8 cellular contexts compared by ENCODE assay signal in genomic region chr18:12703096-12703567, GRCh38. TPM values are rescaled to one million over a fixed set of nuclear protein-coding genes. Genes with fewer than 3 reads are reported as not detected.
DNase-seq lines count a peak whose midpoint lies in the region; ATAC-seq and TF ChIP-seq lines count a peak whose summit lies in the region.

No MANE protein-coding gene starts in this region.

- peak overlapping the region; percentile 75 for H4K91ac ChIP-seq in IMR-90 (ENCODE audit: insufficient read depth, low read depth, low read length)

- peaks cover 21 to 37% of the 10 kb centered on the region in 2 experiments for H3K79me1 ChIP-seq in IMR-90 (ENCODE audit: low read depth in 1 of 2, low read length in 2 of 2)

- no peak for TF ChIP-seq RAD21 in IMR-90 (IDR thresholded peaks at IDR 0.05; ENCODE audit: low read length)

- no TSS peak for BruUV-seq in IMR-90 (replicated peaks; lab: Mats Ljungman, UMichigan)

- peak overlapping the region; percentile 99 for H3K4me3 Mint-ChIP-seq in natural killer cell

- no peak; the same call in 1 of the 2 replicates for TF ChIP-seq CTCF in IMR-90 (conservative IDR thresholded peaks at IDR 0.05; ENCODE audit: low read depth, low read length)
- no peak for TF ChIP-seq CTCF in colonic mucosa (IDR thresholded peaks at IDR 0.05)
- no peak for TF ChIP-seq CTCF in natural killer cell (IDR thresholded peaks at IDR 0.05)

- H3K9me3 Mint-ChIP-seq in natural killer cell: no peaks in the 10 kb centered on the region

- no peak for ATAC-seq in IMR-90 (ENCODE audit: low read depth)
- ATAC-seq in natural killer cell: peak; percentile 50 to 67 (median 57)

- peak overlapping the region; percentile 29; the same call in 1 of the 2 replicates for H3K18ac ChIP-seq in IMR-90 (ENCODE audit: low read depth, low read length)

- peaks cover 5% of the 10 kb centered on the region for H3K36me3 ChIP-seq in IMR-90 (ENCODE audit: control insufficient read depth, insufficient read depth, low read length)
- peaks cover 7% of the 10 kb centered on the region for H3K36me3 ChIP-seq in colonic mucosa

- H3K14ac ChIP-seq in IMR-90 (replicated peaks; ENCODE audit: low read depth, low read length): peak overlapping the region; percentile 86

- peak overlapping the region; percentile 94 to 99 for H3K27ac Mint-ChIP-seq in natural killer cell

- no peaks in the 10 kb centered on the region; the same call in 1 of the 2 replicates for H4K20me1 ChIP-seq in IMR-90 (ENCODE audit: insufficient read depth, low read length)

- H3K4me1 Mint-ChIP-seq in natural killer cell: peaks cover 41 to 48% of the 10 kb centered on the region in 2 donors

- no peak for TF ChIP-seq POLR2A in IMR-90 (IDR thresholded peaks at IDR 0.05; ENCODE audit: low read depth, low read length)

- peak overlapping the region; percentile 97; the same call in 1 of the 2 replicates for H3K4me2 ChIP-seq in IMR-90 (ENCODE audit: low read depth, low read length)

- CTCF ChIA-PET in IMR-90 (lab: Yijun Ruan, JAX): no interaction called here

- intact Hi-C loops in IMR-90 (cut with micrococcal nuclease) (no loop called here), colonic mucosa (cut with DNase I) (no loop called here), natural killer cell (cut with micrococcal nuclease) (loop anchor here (5.0 kb wide), 1 partner anchor 326 kb away; the partner anchor contains the start of gene AFG3L2)

- H3K4me1 ChIP-seq in IMR-90 (ENCODE audit: control insufficient read depth, insufficient read depth, low read length) (peaks cover 4% of the 10 kb centered on the region; the same call in 1 of the 2 replicates), colonic mucosa (peaks cover 9% of the 10 kb centered on the region)

- H3K9me3 ChIP-seq in IMR-90 (ENCODE audit: control insufficient read depth, insufficient read depth, low read length): no peaks in the 10 kb centered on the region
- H3K9me3 ChIP-seq in colonic mucosa: no peaks in the 10 kb centered on the region

- peak overlapping the region; percentile 97 for H2AK9ac ChIP-seq in IMR-90 (replicated peaks; ENCODE audit: low read depth, low read length, poor library complexity)

- in situ Hi-C loops in IMR-90 (cut with MboI; ENCODE audit: low sequenced_read_pairs): no loop called here

- 0 out of 2 replicates have a peak overlapping the region, but pooled peaks have one; percentile 21 for H2AK5ac ChIP-seq in IMR-90 (ENCODE audit: low read depth, low read length)

- H2BK5ac ChIP-seq in IMR-90 (ENCODE audit: low read depth, low read length, poor library complexity, severe bottlenecking): peak overlapping the region; percentile 99

- peak; percentile 6 for DNase-seq in GM19240 (ENCODE audit: insufficient read length, low spot score)
- DNase-seq in IMR-90: no peak
- DNase-seq in colonic mucosa: no peak
- no peak for DNase-seq in natural killer cell
- DNase-seq in NCI-H2029 treated with DMSO at 0.1 percent for 48 hours (lab: John Stamatoyannopoulos, UW): no peak
- no peak for DNase-seq in HuH-7 (ENCODE audit: low spot score)
- DNase-seq in NCI-H1092 treated with DMSO at 0.1 percent for 48 hours (lab: John Stamatoyannopoulos, UW): no peak
- no peak for DNase-seq in islet precursor cell

- H3K23ac ChIP-seq in IMR-90 (ENCODE audit: low read depth, low read length): peak overlapping the region; percentile 95

- H3K9me1 ChIP-seq in IMR-90 (ENCODE audit: insufficient read depth, low read length): no peaks in the 10 kb centered on the region

- no peak overlapping the region for H2BK20ac ChIP-seq in IMR-90 (ENCODE audit: low read depth, low read length)

- H3K56ac ChIP-seq in IMR-90 (ENCODE audit: extremely low read depth, insufficient read depth, low read length): peak overlapping the region; percentile 91

- no peak overlapping the region; the same call in 2 of the 3 replicates for H2BK15ac ChIP-seq in IMR-90 (ENCODE audit: low read depth, low read length)

- H2AFZ ChIP-seq in IMR-90 (replicated peaks; ENCODE audit: low read length, poor library complexity): peak overlapping the region; percentile 100

- H3K27ac ChIP-seq in IMR-90 (ENCODE audit: insufficient read depth, low read length) (peak overlapping the region; percentile 98), colonic mucosa (peak overlapping the region; percentile 94)

- peak overlapping the region; percentile 83 for H3K4ac ChIP-seq in IMR-90 (ENCODE audit: low read depth, low read length)

- H3K27me3 ChIP-seq in IMR-90 (ENCODE audit: control insufficient read depth, insufficient read depth, low read length) (no peaks in the 10 kb centered on the region), colonic mucosa (no peaks in the 10 kb centered on the region)

- 0% methylated on average over 6 of the region's 28 CpGs; no CpG with 5 or more reads in 1 of the 2 experiments for WGBS in IMR-90 (ENCODE audit: extremely low coverage in 2 of 2, insufficient read length in 1 of 2), 2 experiments

- POLR2A ChIA-PET in IMR-90 (lab: Charles Lee; ENCODE audit: unreplicated experiment): interaction anchor here (0.6 kb wide), 1 partner anchor 16 kb away, joined by 4 read pairs; no protein-coding TSS in a partner anchor

- H3K9ac ChIP-seq in IMR-90 (ENCODE audit: low read depth, low read length) (peak overlapping the region; percentile 95), colonic mucosa (ENCODE audit: low read depth in 2 of 2, low read length in 2 of 2) (peak overlapping the region; percentile 93 to 98)

- peak overlapping the region; percentile 68 for H2BK120ac ChIP-seq in IMR-90 (ENCODE audit: low read depth, low read length)

- peak overlapping the region; percentile 93 to 97 for H4K8ac ChIP-seq in IMR-90 (ENCODE audit: low read depth in 2 of 2, low read length in 2 of 2)

- dilution Hi-C loops in IMR-90 (cut with HindIII; ENCODE audit: low sequenced_read_pairs, unreplicated experiment): no loop called here

- H3K27me3 Mint-ChIP-seq in natural killer cell (ENCODE audit: low read depth in 2 of 2): no peaks in the 10 kb centered on the region

- H3K36me3 Mint-ChIP-seq in natural killer cell: no peaks in the 10 kb centered on the region

- H4K5ac ChIP-seq in IMR-90 (ENCODE audit: low read depth, low read length): peak overlapping the region; percentile 76

- H3K4me3 ChIP-seq in IMR-90 (ENCODE audit: insufficient read depth, low read depth, low read length): peak overlapping the region; percentile 89
- H3K4me3 ChIP-seq in colonic mucosa: peak overlapping the region; percentile 89

TF ChIP-seq in IMR-90, 13 proteins besides CTCF, POLR2A, EP300 and RAD21:
- TF ChIP-seq USF2 (IDR thresholded peaks at IDR 0.05; ENCODE audit: low read depth, low read length): no peak
- no peak for TF ChIP-seq RFX5 (IDR thresholded peaks at IDR 0.05; ENCODE audit: low read depth, low read length)
- TF ChIP-seq NFE2L2 (IDR thresholded peaks at IDR 0.05; ENCODE audit: low read depth, low read length): no peak
- TF ChIP-seq RCOR1 (IDR thresholded peaks at IDR 0.05; ENCODE audit: insufficient replicate concordance, low read length): no peak
- no peak for TF ChIP-seq CHD1 (IDR thresholded peaks at IDR 0.05; ENCODE audit: low read depth, low read length)
- no peak for TF ChIP-seq MXI1 (IDR thresholded peaks at IDR 0.05; ENCODE audit: borderline replicate concordance, low read depth, low read length)
- TF ChIP-seq ELK1 (IDR thresholded peaks at IDR 0.05; ENCODE audit: borderline replicate concordance, low read depth, low read length): no peak
- no peak for TF ChIP-seq BHLHE40 (IDR thresholded peaks at IDR 0.05; ENCODE audit: low read depth, low read length)
- TF ChIP-seq CEBPB (IDR thresholded peaks at IDR 0.05; ENCODE audit: low read depth, low read length): no peak
- TF ChIP-seq MAZ (IDR thresholded peaks at IDR 0.05; ENCODE audit: borderline replicate concordance, low read depth, low read length): no peak
- no peak for TF ChIP-seq MAFK (IDR thresholded peaks at IDR 0.05; ENCODE audit: low read depth, low read length)
- no peak for TF ChIP-seq SMC3 (IDR thresholded peaks at IDR 0.05; ENCODE audit: low read depth, low read length)
- no peak for TF ChIP-seq FOS (IDR thresholded peaks at IDR 0.05; ENCODE audit: low read depth, low read length)

RNA-seq across cellular contexts. Expression of gene PSMG2, which starts 0.3 kb away (rescaled TPM):
- total RNA-seq in IMR-90 (2012; rRNA removed) (59.5 and 60.8 TPM in 2 replicates), colonic mucosa (10 to 100 TPM; 75.4 to 87.3 TPM), natural killer cell (10 to 100 TPM; 56.7 to 63.4 (median 62.8) TPM)
- 30.4 and 34.4 TPM in 2 replicates for polyA plus RNA-seq in IMR-90 (2012; rRNA removed)
- polyA plus RNA-seq in IMR-90 (2012; cell fraction: cytosol; rRNA removed): 16.0 and 17.5 TPM in 2 replicates
- polyA plus RNA-seq in IMR-90 (2012; cell fraction: nucleus; rRNA removed; ENCODE audit: low replicate concordance): 5.7 and 26.1 TPM in 2 replicates

RNA-seq across cellular contexts. Expression of gene CEP76, which starts 0.6 kb away (rescaled TPM):
- total RNA-seq in IMR-90 (2012; rRNA removed) (8.1 and 8.3 TPM in 2 replicates), colonic mucosa (10 to 100 TPM in 1 of 2 donors, 1 to 10 TPM in 1; 4.7 to 10.7 TPM), natural killer cell (1 to 10 TPM; 6.4 to 9.8 (median 8.8) TPM)
- 4.8 and 5.1 TPM in 2 replicates for polyA plus RNA-seq in IMR-90 (2012; rRNA removed)
- polyA plus RNA-seq in IMR-90 (2012; cell fraction: cytosol; rRNA removed): 1.6 and 4.0 TPM in 2 replicates
- polyA plus RNA-seq in IMR-90 (2012; cell fraction: nucleus; rRNA removed; ENCODE audit: low replicate concordance): 2.7 and 5.1 TPM in 2 replicates

RNA-seq across cellular contexts. Expression of gene SPIRE1, which starts 45.2 kb away (rescaled TPM):
- total RNA-seq in IMR-90 (2012; rRNA removed) (28.3 and 31.4 TPM in 2 replicates), colonic mucosa (1 to 10 TPM; 2.7 to 9.0 TPM), natural killer cell (1 to 10 TPM; 4.8 to 6.7 (median 5.4) TPM)
- polyA plus RNA-seq in IMR-90 (2012; rRNA removed): 10.9 and 11.6 TPM in 2 replicates
- polyA plus RNA-seq in IMR-90 (2012; cell fraction: cytosol; rRNA removed): 3.9 and 8.2 TPM in 2 replicates
- 6.4 and 38.7 TPM in 2 replicates for polyA plus RNA-seq in IMR-90 (2012; cell fraction: nucleus; rRNA removed; ENCODE audit: low replicate concordance)
